ENCODE assay signal across 17 cellular contexts in the genomic region with DNA sequence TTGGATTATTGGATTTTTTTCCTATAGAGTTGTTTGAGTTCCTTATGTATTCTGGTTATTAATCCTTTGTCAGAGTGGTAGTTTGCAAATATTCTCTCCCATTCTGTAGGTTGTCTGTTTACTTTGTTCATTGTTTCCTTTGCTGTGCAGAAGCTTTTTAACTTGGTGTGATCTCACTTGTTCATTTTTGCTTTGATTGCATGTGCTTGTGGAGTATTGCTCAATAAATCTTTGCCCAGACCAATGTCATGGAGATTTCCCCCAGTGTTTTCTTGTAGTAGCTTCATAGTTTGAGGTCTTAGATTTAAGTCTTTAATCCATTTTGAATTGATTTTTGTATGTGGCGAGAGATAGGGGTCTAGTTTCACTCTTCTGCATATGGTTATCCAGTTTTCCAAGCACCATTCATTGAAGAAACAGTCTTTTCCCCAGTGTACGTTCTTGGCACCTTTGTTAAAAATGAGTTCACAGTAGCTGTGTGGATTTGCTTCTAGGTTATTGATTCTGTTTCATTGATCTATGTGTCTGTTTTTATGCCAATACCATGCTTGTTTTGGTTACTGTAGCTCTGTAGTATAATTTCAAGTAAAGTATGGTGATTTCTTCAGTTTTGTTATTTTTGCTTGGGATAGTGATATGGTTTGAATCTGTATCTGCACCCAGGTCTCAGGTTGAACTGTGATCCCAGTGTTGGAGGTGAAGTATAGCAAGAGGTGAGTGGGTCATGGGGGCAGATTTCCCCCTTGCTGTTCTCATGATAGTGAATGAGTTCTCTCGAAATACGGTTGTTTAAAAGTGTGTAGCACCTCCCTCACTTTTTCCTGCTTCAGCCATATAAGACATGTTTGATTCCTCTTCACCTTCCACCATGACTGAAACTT.
"Had no signal": no experiment of that assay in that cellular context is flagged by ENCODE, and none has a peak within 500 bp of the region (broad histone marks: within the 10 kb centered on the region; RNA-seq: fewer than 3 reads in every experiment).

No MANE protein-coding gene starts in this region.

- H3K36me3 ChIP-seq: esophagus squamous epithelium, heart left ventricle, thoracic aorta had no signal

- ATAC-seq: activated CD4-positive, alpha-beta T cell treated with anti-CD3 and anti-CD28 coated beads for 36 hours; activated CD8-positive, alpha-beta T cell treated with anti-CD3 and anti-CD28 coated beads, Interleukin-2, amount 10 ng/mL, durations not matched to agents 7 days and 5 days; activated naive CD4-positive, alpha-beta T cell treated with anti-CD3 and anti-CD28 coated beads, Interleukin-2, amount 50 U/mL, for 72 hours; activated T-helper 17 cell treated with anti-CD3 and anti-CD28 coated beads, Interleukin-2, amount 50 U/mL, for 72 hours; foreskin keratinocyte; heart left ventricle; psoas muscle; stimulated activated naive CD8-positive, alpha-beta T cell treated with anti-CD3 and anti-CD28 coated beads, Interleukin-15, amount 100 ng/mL, for 72 hours had no signal

- FAIRE-seq: endometrium had no signal

- H3K4me1 Mint-ChIP-seq: activated T-helper 17 cell treated with anti-CD3 and anti-CD28 coated beads, Interleukin-2, amount 50 U/mL, for 72 hours; nephron had no signal

- H3K4me1 ChIP-seq: foreskin keratinocyte, psoas muscle had no signal

- H3K27ac Mint-ChIP-seq: activated CD4-positive, alpha-beta T cell treated with anti-CD3 and anti-CD28 coated beads for 36 hours; activated CD8-positive, alpha-beta T cell treated with anti-CD3 and anti-CD28 coated beads, Interleukin-2, amount 10 ng/mL, durations not matched to agents 7 days and 5 days; activated naive CD4-positive, alpha-beta T cell treated with anti-CD3 and anti-CD28 coated beads, Interleukin-2, amount 50 U/mL, for 72 hours; activated T-helper 17 cell treated with anti-CD3 and anti-CD28 coated beads, Interleukin-2, amount 50 U/mL, for 72 hours; memory B cell; nephron; stimulated activated naive CD8-positive, alpha-beta T cell treated with anti-CD3 and anti-CD28 coated beads, Interleukin-15, amount 100 ng/mL, for 72 hours had no signal

- H3K27ac ChIP-seq: foreskin keratinocyte, psoas muscle, thoracic aorta had no signal

- H3K4me3 ChIP-seq: esophagus squamous epithelium, heart left ventricle, psoas muscle, thoracic aorta had no signal

- H3K27me3 Mint-ChIP-seq: activated CD4-positive, alpha-beta T cell treated with anti-CD3 and anti-CD28 coated beads for 36 hours; activated T-helper 17 cell treated with anti-CD3 and anti-CD28 coated beads, Interleukin-2, amount 50 U/mL, for 72 hours; stimulated activated naive CD8-positive, alpha-beta T cell treated with anti-CD3 and anti-CD28 coated beads, Interleukin-15, amount 100 ng/mL, for 72 hours had no signal

- H3K27me3 ChIP-seq: esophagus squamous epithelium, foreskin keratinocyte, heart left ventricle had no signal

- H3K9me3 ChIP-seq: esophagus squamous epithelium, thoracic aorta had no signal

- H3K36me3 Mint-ChIP-seq: memory B cell had no signal

- H3K4me3 Mint-ChIP-seq: activated CD4-positive, alpha-beta T cell treated with anti-CD3 and anti-CD28 coated beads for 36 hours; activated CD8-positive, alpha-beta T cell treated with anti-CD3 and anti-CD28 coated beads, Interleukin-2, amount 10 ng/mL, durations not matched to agents 7 days and 5 days; activated T-helper 17 cell treated with anti-CD3 and anti-CD28 coated beads, Interleukin-2, amount 50 U/mL, for 72 hours; memory B cell; nephron; stimulated activated naive CD8-positive, alpha-beta T cell treated with anti-CD3 and anti-CD28 coated beads, Interleukin-15, amount 100 ng/mL, for 72 hours had no signal

- DNase-seq: activated CD4-positive, alpha-beta T cell treated with anti-CD3 and anti-CD28 coated beads for 36 hours; activated CD8-positive, alpha-beta memory T cell treated with anti-CD3 and anti-CD28 coated beads, Interleukin-2, amount 50 U/mL, for 48 hours; activated CD8-positive, alpha-beta T cell treated with anti-CD3 and anti-CD28 coated beads, Interleukin-2, amount 10 ng/mL, durations not matched to agents 7 days and 5 days; anterior cingulate cortex; esophagus squamous epithelium; foreskin keratinocyte; heart left ventricle; psoas muscle; stimulated activated CD4-positive, alpha-beta T cell treated with anti-CD3 and anti-CD28 coated beads, Interleukin-2, amount 100 ng/mL, for 48 hours; stimulated activated CD8-positive, alpha-beta memory T cell treated with anti-CD3 and anti-CD28 coated beads, Interleukin-4, amount 100 ng/mL, for 48 hours; stimulated activated naive CD8-positive, alpha-beta T cell treated with anti-CD3 and anti-CD28 coated beads, Interleukin-15, amount 100 ng/mL, for 72 hours had no signal
